ENCODE assay signal across 2 cellular contexts in genomic region chr7:20785211-20786048, GRCh38.
TF ChIP-seq lines count a peak whose summit lies in the region.

No MANE protein-coding gene starts in this region.

TF ChIP-seq in IMR-90, 13 proteins besides CTCF, POLR2A, EP300 and RAD21:
- no peak for TF ChIP-seq CHD1 (IDR thresholded peaks at IDR 0.05; ENCODE audit: low read depth, low read length)

TF ChIP-seq in HepG2, 621 proteins besides CTCF, POLR2A, EP300 and RAD21:
- no peak for TF ChIP-seq ZNF652 (CRISPR knock-in tag; IDR thresholded peaks at IDR 0.05; ENCODE audit: borderline replicate concordance, low read depth)
- no peak for TF ChIP-seq TBX3 (IDR thresholded peaks at IDR 0.05; ENCODE audit: borderline replicate concordance)
- no peak for TF ChIP-seq MYPOP (CRISPR knock-in tag; IDR thresholded peaks at IDR 0.05)
- TF ChIP-seq NR2C2 (CRISPR knock-in tag; IDR thresholded peaks at IDR 0.05; ENCODE audit: borderline replicate concordance) = no peak
- TF ChIP-seq, protein P1, sequence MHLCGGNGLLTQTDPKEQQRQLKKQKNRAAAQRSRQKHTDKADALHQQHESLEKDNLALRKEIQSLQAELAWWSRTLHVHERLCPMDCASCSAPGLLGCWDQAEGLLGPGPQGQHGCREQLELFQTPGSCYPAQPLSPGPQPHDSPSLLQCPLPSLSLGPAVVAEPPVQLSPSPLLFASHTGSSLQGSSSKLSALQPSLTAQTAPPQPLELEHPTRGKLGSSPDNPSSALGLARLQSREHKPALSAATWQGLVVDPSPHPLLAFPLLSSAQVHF (CRISPR knock-in tag; IDR thresholded peaks at IDR 0.05) = no peak
- TF ChIP-seq CBX1 (IDR thresholded peaks at IDR 0.05; ENCODE audit: low read depth) = no peak
- TF ChIP-seq GABPB1 (CRISPR knock-in tag; IDR thresholded peaks at IDR 0.05) = peak; percentile 11; the same call in 1 of the 2 replicates
- no peak for TF ChIP-seq KLF16 (CRISPR knock-in tag; IDR thresholded peaks at IDR 0.05)
- TF ChIP-seq DR1 (CRISPR knock-in tag; IDR thresholded peaks at IDR 0.05) = no peak
- TF ChIP-seq ZNF777 (CRISPR knock-in tag; IDR thresholded peaks at IDR 0.05) = peak; percentile 45
- no peak for TF ChIP-seq ZNF678 (CRISPR knock-in tag; IDR thresholded peaks at IDR 0.05)
- 0 out of 2 replicates have a peak, but pooled peaks have one; percentile 40 for TF ChIP-seq ZNF263 (CRISPR knock-in tag; IDR thresholded peaks at IDR 0.05)
- TF ChIP-seq ZNF124 (CRISPR knock-in tag; IDR thresholded peaks at IDR 0.05) = no peak
- TF ChIP-seq, protein P2, sequence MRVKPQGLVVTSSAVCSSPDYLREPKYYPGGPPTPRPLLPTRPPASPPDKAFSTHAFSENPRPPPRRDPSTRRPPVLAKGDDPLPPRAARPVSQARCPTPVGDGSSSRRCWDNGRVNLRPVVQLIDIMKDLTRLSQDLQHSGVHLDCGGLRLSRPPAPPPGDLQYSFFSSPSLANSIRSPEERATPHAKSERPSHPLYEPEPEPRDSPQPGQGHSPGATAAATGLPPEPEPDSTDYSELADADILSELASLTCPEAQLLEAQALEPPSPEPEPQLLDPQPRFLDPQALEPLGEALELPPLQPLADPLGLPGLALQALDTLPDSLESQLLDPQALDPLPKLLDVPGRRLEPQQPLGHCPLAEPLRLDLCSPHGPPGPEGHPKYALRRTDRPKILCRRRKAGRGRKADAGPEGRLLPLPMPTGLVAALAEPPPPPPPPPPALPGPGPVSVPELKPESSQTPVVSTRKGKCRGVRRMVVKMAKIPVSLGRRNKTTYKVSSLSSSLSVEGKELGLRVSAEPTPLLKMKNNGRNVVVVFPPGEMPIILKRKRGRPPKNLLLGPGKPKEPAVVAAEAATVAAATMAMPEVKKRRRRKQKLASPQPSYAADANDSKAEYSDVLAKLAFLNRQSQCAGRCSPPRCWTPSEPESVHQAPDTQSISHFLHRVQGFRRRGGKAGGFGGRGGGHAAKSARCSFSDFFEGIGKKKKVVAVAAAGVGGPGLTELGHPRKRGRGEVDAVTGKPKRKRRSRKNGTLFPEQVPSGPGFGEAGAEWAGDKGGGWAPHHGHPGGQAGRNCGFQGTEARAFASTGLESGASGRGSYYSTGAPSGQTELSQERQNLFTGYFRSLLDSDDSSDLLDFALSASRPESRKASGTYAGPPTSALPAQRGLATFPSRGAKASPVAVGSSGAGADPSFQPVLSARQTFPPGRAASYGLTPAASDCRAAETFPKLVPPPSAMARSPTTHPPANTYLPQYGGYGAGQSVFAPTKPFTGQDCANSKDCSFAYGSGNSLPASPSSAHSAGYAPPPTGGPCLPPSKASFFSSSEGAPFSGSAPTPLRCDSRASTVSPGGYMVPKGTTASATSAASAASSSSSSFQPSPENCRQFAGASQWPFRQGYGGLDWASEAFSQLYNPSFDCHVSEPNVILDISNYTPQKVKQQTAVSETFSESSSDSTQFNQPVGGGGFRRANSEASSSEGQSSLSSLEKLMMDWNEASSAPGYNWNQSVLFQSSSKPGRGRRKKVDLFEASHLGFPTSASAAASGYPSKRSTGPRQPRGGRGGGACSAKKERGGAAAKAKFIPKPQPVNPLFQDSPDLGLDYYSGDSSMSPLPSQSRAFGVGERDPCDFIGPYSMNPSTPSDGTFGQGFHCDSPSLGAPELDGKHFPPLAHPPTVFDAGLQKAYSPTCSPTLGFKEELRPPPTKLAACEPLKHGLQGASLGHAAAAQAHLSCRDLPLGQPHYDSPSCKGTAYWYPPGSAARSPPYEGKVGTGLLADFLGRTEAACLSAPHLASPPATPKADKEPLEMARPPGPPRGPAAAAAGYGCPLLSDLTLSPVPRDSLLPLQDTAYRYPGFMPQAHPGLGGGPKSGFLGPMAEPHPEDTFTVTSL (CRISPR knock-in tag; IDR thresholded peaks at IDR 0.05; ENCODE audit: borderline replicate concordance) = no peak
- TF ChIP-seq ZNF354B (CRISPR knock-in tag; IDR thresholded peaks at IDR 0.05) = no peak
- no peak for TF ChIP-seq NKX3-1 (CRISPR knock-in tag; IDR thresholded peaks at IDR 0.05)
- TF ChIP-seq, protein P3, sequence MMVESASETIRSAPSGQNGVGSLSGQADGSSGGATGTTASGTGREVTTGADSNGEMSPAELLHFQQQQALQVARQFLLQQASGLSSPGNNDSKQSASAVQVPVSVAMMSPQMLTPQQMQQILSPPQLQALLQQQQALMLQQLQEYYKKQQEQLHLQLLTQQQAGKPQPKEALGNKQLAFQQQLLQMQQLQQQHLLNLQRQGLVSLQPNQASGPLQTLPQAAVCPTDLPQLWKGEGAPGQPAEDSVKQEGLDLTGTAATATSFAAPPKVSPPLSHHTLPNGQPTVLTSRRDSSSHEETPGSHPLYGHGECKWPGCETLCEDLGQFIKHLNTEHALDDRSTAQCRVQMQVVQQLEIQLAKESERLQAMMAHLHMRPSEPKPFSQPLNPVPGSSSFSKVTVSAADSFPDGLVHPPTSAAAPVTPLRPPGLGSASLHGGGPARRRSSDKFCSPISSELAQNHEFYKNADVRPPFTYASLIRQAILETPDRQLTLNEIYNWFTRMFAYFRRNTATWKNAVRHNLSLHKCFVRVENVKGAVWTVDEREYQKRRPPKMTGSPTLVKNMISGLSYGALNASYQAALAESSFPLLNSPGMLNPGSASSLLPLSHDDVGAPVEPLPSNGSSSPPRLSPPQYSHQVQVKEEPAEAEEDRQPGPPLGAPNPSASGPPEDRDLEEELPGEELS (CRISPR knock-in tag; IDR thresholded peaks at IDR 0.05) = no peak
- no peak for TF ChIP-seq SNAPC2 (CRISPR knock-in tag; IDR thresholded peaks at IDR 0.05)
- no peak for TF ChIP-seq NRL (CRISPR knock-in tag; IDR thresholded peaks at IDR 0.05; ENCODE audit: borderline replicate concordance)
- TF ChIP-seq, protein P4, sequence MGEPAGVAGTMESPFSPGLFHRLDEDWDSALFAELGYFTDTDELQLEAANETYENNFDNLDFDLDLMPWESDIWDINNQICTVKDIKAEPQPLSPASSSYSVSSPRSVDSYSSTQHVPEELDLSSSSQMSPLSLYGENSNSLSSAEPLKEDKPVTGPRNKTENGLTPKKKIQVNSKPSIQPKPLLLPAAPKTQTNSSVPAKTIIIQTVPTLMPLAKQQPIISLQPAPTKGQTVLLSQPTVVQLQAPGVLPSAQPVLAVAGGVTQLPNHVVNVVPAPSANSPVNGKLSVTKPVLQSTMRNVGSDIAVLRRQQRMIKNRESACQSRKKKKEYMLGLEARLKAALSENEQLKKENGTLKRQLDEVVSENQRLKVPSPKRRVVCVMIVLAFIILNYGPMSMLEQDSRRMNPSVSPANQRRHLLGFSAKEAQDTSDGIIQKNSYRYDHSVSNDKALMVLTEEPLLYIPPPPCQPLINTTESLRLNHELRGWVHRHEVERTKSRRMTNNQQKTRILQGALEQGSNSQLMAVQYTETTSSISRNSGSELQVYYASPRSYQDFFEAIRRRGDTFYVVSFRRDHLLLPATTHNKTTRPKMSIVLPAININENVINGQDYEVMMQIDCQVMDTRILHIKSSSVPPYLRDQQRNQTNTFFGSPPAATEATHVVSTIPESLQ (CRISPR knock-in tag; conservative IDR thresholded peaks at IDR 0.05) = no peak
